Comparison of ENCODE assay signal across 1 cellular context in the genomic region with DNA sequence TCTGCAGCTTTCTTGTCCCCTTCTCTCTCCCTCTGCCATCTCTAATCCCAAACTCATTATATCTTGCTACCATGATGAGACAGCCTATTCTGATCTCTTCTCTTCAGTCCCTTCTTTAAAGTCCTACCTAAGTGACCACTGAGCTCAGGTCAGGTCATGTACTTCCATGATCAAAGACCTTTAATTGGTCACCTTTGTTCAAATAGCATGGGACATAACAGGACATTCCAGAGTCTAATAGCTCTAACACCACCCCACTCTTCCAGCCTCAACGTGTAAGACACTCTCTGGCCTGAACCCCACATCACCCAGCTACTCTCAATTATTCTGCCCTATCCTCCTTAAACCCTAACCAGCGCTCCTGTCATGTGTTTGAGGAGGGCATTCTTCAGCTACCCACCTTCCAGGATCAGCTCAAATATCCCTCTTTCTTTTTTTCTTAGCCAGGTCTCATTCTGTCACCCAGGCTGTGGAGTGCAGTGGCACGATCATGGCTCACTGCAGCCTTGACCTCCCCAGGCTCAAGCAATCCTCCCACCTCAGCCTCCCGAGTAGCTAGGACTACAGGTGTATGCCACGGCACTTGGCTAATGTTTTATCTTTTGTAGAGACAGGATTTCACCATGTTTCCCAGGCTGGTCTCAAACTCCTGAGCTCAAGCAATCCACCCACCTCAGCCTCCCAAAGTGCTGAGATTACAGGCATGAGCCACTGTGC.
TF ChIP-seq lines count a peak whose summit lies in the region.

No MANE protein-coding gene starts in this region.

TF ChIP-seq in HepG2, 621 proteins besides CTCF, POLR2A, EP300 and RAD21 (continues in another document):
- TF ChIP-seq ZNF737 (CRISPR knock-in tag; IDR thresholded peaks at IDR 0.05; ENCODE audit: borderline replicate concordance) (no peak), ZNF431 (CRISPR knock-in tag; IDR thresholded peaks at IDR 0.05; ENCODE audit: borderline replicate concordance, low read depth) (no peak), ZNF510 (CRISPR knock-in tag; IDR thresholded peaks at IDR 0.05; ENCODE audit: low read depth) (no peak), NCOA2 (CRISPR knock-in tag; IDR thresholded peaks at IDR 0.05) (peak; percentile 19; the same call in 1 of the 2 replicates), ZNF224 (CRISPR knock-in tag; IDR thresholded peaks at IDR 0.05) (no peak), PHF8 (CRISPR knock-in tag; IDR thresholded peaks at IDR 0.05) (no peak), ZNF136 (CRISPR knock-in tag; IDR thresholded peaks at IDR 0.05; ENCODE audit: low read depth) (no peak), ZNF614 (CRISPR knock-in tag; IDR thresholded peaks at IDR 0.05; ENCODE audit: borderline replicate concordance) (0 out of 2 replicates have a peak, but pooled peaks have one; percentile 24), MAF1 (CRISPR knock-in tag; IDR thresholded peaks at IDR 0.05; ENCODE audit: borderline replicate concordance) (no peak), CBX5 (CRISPR knock-in tag; IDR thresholded peaks at IDR 0.05; ENCODE audit: borderline replicate concordance) (no peak), ZNF430 (CRISPR knock-in tag; IDR thresholded peaks at IDR 0.05) (peak; percentile 59; the same call in 1 of the 2 replicates), ZNF703 (CRISPR knock-in tag; IDR thresholded peaks at IDR 0.05; ENCODE audit: borderline replicate concordance) (no peak), HNF4A (CRISPR knock-in tag; IDR thresholded peaks at IDR 0.05) (peak; percentile 70; the same call in 1 of the 2 replicates), HHEX (CRISPR knock-in tag; IDR thresholded peaks at IDR 0.05) (0 out of 2 replicates have a peak, but pooled peaks have one; percentile 39), ETV6 (CRISPR knock-in tag; conservative IDR thresholded peaks at IDR 0.05) (no peak), ZFP36 (IDR thresholded peaks at IDR 0.05; ENCODE audit: borderline replicate concordance, low read depth, low read length, partially characterized antibody) (no peak), ZNF790 (CRISPR knock-in tag; IDR thresholded peaks at IDR 0.05; ENCODE audit: borderline replicate concordance) (no peak), ZNF766 (CRISPR knock-in tag; IDR thresholded peaks at IDR 0.05; ENCODE audit: borderline replicate concordance) (no peak), ZMYM4 (CRISPR knock-in tag; IDR thresholded peaks at IDR 0.05) (peak; percentile 65), ZNF30 (CRISPR knock-in tag; IDR thresholded peaks at IDR 0.05) (no peak), SALL2 (CRISPR knock-in tag; IDR thresholded peaks at IDR 0.05) (no peak), ZNF761 (CRISPR knock-in tag; conservative IDR thresholded peaks at IDR 0.05) (no peak), KDM2A (CRISPR knock-in tag; IDR thresholded peaks at IDR 0.05; ENCODE audit: borderline replicate concordance, low read depth) (no peak), SIX4 (CRISPR knock-in tag; IDR thresholded peaks at IDR 0.05) (no peak)
- TF ChIP-seq, protein P1, sequence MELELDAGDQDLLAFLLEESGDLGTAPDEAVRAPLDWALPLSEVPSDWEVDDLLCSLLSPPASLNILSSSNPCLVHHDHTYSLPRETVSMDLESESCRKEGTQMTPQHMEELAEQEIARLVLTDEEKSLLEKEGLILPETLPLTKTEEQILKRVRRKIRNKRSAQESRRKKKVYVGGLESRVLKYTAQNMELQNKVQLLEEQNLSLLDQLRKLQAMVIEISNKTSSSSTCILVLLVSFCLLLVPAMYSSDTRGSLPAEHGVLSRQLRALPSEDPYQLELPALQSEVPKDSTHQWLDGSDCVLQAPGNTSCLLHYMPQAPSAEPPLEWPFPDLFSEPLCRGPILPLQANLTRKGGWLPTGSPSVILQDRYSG (CRISPR knock-in tag; IDR thresholded peaks at IDR 0.05) = no peak
- TF ChIP-seq, protein P2, sequence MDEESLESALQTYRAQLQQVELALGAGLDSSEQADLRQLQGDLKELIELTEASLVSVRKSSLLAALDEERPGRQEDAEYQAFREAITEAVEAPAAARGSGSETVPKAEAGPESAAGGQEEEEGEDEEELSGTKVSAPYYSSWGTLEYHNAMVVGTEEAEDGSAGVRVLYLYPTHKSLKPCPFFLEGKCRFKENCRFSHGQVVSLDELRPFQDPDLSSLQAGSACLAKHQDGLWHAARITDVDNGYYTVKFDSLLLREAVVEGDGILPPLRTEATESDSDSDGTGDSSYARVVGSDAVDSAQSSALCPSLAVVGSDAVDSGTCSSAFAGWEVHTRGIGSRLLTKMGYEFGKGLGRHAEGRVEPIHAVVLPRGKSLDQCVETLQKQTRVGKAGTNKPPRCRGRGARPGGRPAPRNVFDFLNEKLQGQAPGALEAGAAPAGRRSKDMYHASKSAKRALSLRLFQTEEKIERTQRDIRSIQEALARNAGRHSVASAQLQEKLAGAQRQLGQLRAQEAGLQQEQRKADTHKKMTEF (CRISPR knock-in tag; IDR thresholded peaks at IDR 0.05) = no peak
- TF ChIP-seq, protein P3, sequence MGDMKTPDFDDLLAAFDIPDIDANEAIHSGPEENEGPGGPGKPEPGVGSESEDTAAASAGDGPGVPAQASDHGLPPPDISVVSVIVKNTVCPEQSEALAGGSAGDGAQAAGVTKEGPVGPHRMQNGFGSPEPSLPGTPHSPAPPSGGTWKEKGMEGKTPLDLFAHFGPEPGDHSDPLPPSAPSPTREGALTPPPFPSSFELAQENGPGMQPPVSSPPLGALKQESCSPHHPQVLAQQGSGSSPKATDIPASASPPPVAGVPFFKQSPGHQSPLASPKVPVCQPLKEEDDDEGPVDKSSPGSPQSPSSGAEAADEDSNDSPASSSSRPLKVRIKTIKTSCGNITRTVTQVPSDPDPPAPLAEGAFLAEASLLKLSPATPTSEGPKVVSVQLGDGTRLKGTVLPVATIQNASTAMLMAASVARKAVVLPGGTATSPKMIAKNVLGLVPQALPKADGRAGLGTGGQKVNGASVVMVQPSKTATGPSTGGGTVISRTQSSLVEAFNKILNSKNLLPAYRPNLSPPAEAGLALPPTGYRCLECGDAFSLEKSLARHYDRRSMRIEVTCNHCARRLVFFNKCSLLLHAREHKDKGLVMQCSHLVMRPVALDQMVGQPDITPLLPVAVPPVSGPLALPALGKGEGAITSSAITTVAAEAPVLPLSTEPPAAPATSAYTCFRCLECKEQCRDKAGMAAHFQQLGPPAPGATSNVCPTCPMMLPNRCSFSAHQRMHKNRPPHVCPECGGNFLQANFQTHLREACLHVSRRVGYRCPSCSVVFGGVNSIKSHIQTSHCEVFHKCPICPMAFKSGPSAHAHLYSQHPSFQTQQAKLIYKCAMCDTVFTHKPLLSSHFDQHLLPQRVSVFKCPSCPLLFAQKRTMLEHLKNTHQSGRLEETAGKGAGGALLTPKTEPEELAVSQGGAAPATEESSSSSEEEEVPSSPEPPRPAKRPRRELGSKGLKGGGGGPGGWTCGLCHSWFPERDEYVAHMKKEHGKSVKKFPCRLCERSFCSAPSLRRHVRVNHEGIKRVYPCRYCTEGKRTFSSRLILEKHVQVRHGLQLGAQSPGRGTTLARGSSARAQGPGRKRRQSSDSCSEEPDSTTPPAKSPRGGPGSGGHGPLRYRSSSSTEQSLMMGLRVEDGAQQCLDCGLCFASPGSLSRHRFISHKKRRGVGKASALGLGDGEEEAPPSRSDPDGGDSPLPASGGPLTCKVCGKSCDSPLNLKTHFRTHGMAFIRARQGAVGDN (CRISPR knock-in tag; IDR thresholded peaks at IDR 0.05) = peak; percentile 46
- TF ChIP-seq, protein P4, sequence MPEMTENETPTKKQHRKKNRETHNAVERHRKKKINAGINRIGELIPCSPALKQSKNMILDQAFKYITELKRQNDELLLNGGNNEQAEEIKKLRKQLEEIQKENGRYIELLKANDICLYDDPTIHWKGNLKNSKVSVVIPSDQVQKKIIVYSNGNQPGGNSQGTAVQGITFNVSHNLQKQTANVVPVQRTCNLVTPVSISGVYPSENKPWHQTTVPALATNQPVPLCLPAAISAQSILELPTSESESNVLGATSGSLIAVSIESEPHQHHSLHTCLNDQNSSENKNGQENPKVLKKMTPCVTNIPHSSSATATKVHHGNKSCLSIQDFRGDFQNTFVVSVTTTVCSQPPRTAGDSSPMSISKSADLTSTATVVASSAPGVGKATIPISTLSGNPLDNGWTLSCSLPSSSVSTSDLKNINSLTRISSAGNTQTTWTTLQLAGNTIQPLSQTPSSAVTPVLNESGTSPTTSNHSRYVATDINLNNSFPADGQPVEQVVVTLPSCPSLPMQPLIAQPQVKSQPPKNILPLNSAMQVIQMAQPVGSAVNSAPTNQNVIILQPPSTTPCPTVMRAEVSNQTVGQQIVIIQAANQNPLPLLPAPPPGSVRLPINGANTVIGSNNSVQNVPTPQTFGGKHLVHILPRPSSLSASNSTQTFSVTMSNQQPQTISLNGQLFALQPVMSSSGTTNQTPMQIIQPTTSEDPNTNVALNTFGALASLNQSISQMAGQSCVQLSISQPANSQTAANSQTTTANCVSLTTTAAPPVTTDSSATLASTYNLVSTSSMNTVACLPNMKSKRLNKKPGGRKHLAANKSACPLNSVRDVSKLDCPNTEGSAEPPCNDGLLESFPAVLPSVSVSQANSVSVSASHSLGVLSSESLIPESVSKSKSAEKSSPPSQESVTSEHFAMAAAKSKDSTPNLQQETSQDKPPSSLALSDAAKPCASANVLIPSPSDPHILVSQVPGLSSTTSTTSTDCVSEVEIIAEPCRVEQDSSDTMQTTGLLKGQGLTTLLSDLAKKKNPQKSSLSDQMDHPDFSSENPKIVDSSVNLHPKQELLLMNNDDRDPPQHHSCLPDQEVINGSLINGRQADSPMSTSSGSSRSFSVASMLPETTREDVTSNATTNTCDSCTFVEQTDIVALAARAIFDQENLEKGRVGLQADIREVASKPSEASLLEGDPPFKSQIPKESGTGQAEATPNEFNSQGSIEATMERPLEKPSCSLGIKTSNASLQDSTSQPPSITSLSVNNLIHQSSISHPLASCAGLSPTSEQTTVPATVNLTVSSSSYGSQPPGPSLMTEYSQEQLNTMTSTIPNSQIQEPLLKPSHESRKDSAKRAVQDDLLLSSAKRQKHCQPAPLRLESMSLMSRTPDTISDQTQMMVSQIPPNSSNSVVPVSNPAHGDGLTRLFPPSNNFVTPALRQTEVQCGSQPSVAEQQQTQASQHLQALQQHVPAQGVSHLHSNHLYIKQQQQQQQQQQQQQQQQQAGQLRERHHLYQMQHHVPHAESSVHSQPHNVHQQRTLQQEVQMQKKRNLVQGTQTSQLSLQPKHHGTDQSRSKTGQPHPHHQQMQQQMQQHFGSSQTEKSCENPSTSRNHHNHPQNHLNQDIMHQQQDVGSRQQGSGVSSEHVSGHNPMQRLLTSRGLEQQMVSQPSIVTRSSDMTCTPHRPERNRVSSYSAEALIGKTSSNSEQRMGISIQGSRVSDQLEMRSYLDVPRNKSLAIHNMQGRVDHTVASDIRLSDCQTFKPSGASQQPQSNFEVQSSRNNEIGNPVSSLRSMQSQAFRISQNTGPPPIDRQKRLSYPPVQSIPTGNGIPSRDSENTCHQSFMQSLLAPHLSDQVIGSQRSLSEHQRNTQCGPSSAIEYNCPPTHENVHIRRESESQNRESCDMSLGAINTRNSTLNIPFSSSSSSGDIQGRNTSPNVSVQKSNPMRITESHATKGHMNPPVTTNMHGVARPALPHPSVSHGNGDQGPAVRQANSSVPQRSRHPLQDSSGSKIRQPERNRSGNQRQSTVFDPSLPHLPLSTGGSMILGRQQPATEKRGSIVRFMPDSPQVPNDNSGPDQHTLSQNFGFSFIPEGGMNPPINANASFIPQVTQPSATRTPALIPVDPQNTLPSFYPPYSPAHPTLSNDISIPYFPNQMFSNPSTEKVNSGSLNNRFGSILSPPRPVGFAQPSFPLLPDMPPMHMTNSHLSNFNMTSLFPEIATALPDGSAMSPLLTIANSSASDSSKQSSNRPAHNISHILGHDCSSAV (CRISPR knock-in tag; IDR thresholded peaks at IDR 0.05; ENCODE audit: borderline replicate concordance) = no peak
- TF ChIP-seq, protein P5, sequence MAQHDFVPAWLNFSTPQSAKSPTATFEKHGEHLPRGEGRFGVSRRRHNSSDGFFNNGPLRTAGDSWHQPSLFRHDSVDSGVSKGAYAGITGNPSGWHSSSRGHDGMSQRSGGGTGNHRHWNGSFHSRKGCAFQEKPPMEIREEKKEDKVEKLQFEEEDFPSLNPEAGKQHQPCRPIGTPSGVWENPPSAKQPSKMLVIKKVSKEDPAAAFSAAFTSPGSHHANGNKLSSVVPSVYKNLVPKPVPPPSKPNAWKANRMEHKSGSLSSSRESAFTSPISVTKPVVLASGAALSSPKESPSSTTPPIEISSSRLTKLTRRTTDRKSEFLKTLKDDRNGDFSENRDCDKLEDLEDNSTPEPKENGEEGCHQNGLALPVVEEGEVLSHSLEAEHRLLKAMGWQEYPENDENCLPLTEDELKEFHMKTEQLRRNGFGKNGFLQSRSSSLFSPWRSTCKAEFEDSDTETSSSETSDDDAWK (CRISPR knock-in tag; IDR thresholded peaks at IDR 0.05) = no peak
- TF ChIP-seq, protein P6, sequence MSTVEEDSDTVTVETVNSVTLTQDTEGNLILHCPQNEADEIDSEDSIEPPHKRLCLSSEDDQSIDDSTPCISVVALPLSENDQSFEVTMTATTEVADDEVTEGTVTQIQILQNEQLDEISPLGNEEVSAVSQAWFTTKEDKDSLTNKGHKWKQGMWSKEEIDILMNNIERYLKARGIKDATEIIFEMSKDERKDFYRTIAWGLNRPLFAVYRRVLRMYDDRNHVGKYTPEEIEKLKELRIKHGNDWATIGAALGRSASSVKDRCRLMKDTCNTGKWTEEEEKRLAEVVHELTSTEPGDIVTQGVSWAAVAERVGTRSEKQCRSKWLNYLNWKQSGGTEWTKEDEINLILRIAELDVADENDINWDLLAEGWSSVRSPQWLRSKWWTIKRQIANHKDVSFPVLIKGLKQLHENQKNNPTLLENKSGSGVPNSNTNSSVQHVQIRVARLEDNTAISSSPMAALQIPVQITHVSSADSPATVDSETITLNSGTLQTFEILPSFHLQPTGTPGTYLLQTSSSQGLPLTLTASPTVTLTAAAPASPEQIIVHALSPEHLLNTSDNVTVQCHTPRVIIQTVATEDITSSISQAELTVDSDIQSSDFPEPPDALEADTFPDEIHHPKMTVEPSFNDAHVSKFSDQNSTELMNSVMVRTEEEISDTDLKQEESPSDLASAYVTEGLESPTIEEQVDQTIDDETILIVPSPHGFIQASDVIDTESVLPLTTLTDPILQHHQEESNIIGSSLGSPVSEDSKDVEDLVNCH (CRISPR knock-in tag; IDR thresholded peaks at IDR 0.05) = no peak
- TF ChIP-seq, protein P7, sequence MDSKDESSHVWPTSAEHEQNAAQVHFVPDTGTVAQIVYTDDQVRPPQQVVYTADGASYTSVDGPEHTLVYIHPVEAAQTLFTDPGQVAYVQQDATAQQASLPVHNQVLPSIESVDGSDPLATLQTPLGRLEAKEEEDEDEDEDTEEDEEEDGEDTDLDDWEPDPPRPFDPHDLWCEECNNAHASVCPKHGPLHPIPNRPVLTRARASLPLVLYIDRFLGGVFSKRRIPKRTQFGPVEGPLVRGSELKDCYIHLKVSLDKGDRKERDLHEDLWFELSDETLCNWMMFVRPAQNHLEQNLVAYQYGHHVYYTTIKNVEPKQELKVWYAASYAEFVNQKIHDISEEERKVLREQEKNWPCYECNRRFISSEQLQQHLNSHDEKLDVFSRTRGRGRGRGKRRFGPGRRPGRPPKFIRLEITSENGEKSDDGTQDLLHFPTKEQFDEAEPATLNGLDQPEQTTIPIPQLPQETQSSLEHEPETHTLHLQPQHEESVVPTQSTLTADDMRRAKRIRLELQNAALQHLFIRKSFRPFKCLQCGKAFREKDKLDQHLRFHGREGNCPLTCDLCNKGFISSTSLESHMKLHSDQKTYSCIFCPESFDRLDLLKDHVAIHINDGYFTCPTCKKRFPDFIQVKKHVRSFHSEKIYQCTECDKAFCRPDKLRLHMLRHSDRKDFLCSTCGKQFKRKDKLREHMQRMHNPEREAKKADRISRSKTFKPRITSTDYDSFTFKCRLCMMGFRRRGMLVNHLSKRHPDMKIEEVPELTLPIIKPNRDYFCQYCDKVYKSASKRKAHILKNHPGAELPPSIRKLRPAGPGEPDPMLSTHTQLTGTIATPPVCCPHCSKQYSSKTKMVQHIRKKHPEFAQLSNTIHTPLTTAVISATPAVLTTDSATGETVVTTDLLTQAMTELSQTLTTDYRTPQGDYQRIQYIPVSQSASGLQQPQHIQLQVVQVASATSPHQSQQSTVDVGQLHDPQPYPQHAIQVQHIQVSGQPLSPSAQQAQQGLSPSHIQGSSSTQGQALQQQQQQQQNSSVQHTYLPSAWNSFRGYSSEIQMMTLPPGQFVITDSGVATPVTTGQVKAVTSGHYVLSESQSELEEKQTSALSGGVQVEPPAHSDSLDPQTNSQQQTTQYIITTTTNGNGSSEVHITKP (CRISPR knock-in tag; IDR thresholded peaks at IDR 0.05; ENCODE audit: low read depth) = no peak
